15 cellular contexts compared by ENCODE assay signal in the genomic region with DNA sequence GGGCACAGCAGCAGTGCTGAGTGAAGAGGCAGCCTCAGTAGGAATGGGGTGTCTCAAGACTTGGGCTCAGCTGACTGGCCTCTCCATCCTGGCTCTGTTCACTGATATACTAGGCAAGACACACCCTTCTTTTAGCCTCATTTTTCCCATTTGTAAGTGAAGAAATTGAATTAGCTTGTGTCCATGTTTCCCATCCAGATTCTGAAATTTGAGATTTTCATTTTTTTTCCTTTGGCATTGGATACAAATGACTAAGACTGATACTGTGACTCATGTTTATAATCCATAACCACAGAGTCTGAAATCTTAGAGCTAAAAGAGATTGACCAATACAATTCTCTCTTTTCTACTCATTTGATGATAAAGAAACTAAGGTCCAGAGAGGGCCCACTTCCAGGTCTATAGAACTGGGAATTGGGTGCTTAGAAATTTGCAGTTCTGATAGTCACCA.
DNase-seq lines count a peak whose midpoint lies in the region; ATAC-seq and TF ChIP-seq lines count a peak whose summit lies in the region.
"Had no signal": no experiment of that assay in that cellular context is flagged by ENCODE, and none has a peak within 500 bp of the region (broad histone marks: within the 10 kb centered on the region; RNA-seq: fewer than 3 reads in every experiment).

No MANE protein-coding gene starts in this region.

- H2AFZ ChIP-seq in PC-3 (ENCODE audit: low read length), result no peak overlapping the region

- H3K4me1 ChIP-seq in PC-3 (ENCODE audit: insufficient read depth, low read length), result peaks cover 32% of the 10 kb centered on the region
- H3K4me1 ChIP-seq: colonic mucosa had no signal

- H3K27me3 ChIP-seq in PC-3 (ENCODE audit: low read length), result no peaks in the 10 kb centered on the region
- H3K27me3 ChIP-seq: colonic mucosa had no signal

- POLR2A ChIA-PET in PC-3 (lab: Charles Lee; ENCODE audit: unreplicated experiment), result no interaction called here

- no peaks in the 10 kb centered on the region for H3K9me3 ChIP-seq in PC-3 (ENCODE audit: low read length)
- H3K9me3 ChIP-seq: colonic mucosa had no signal

- no peak overlapping the region for H3K4me3 ChIP-seq in PC-3 (ENCODE audit: low read length)
- H3K4me3 ChIP-seq: colonic mucosa had no signal

- no peaks in the 10 kb centered on the region for H3K27me3 Mint-ChIP-seq in activated T-helper 1 cell treated with anti-CD3 and anti-CD28 coated beads, Interleukin-12 subunit alpha, Interleukin-12 subunit beta, Interleukin-2, Interleukin-4 antibody, amounts not matched to agents 30 ng/mL and 10 ng/mL and 1 ng/mL, durations not matched to agents 14 hours and 24 hours and 36 hours (ENCODE audit: insufficient read depth)
- H3K27me3 Mint-ChIP-seq in immature natural killer cell (ENCODE audit: low read depth in 3 of 3), result no peaks in the 10 kb centered on the region
- H3K27me3 Mint-ChIP-seq: CD8-positive, alpha-beta memory T cell had no signal

- intact Hi-C loops in PC-3 (cut with micrococcal nuclease), result loop anchor here (5.0 kb wide), 1 partner anchor 53 kb away; no protein-coding TSS in a partner anchor
- intact Hi-C loops in activated T-helper 1 cell treated with anti-CD3 and anti-CD28 coated beads, Interleukin-12 subunit alpha, Interleukin-12 subunit beta, Interleukin-2, Interleukin-4 antibody, amounts not matched to agents 30 ng/mL and 10 ng/mL and 1 ng/mL, durations not matched to agents 14 hours and 24 hours and 36 hours (cut with micrococcal nuclease), result no loop called here

- no peak overlapping the region for H3K27ac Mint-ChIP-seq in activated T-helper 1 cell treated with anti-CD3 and anti-CD28 coated beads, Interleukin-12 subunit alpha, Interleukin-12 subunit beta, Interleukin-2, Interleukin-4 antibody, amounts not matched to agents 30 ng/mL and 10 ng/mL and 1 ng/mL, durations not matched to agents 14 hours and 24 hours and 36 hours
- no peak overlapping the region for H3K27ac Mint-ChIP-seq in immature natural killer cell

- no peak for TF ChIP-seq CTCF in PC-3 (conservative IDR thresholded peaks at IDR 0.05; ENCODE audit: low read depth, low read length)

- peak overlapping the region; percentile 59 for H3K9ac ChIP-seq in PC-3 (ENCODE audit: low read length)

- H4K20me1 ChIP-seq in PC-3 (ENCODE audit: low read length), result no peaks in the 10 kb centered on the region

- no peak overlapping the region for H3K4me3 Mint-ChIP-seq in activated T-helper 1 cell treated with anti-CD3 and anti-CD28 coated beads, Interleukin-12 subunit alpha, Interleukin-12 subunit beta, Interleukin-2, Interleukin-4 antibody, amounts not matched to agents 30 ng/mL and 10 ng/mL and 1 ng/mL, durations not matched to agents 14 hours and 24 hours and 36 hours
- H3K4me3 Mint-ChIP-seq in immature natural killer cell, result no peak overlapping the region
- H3K4me3 Mint-ChIP-seq: CD8-positive, alpha-beta memory T cell had no signal

- H3K4me2 ChIP-seq in PC-3 (ENCODE audit: low read length), result peak overlapping the region; percentile 70

- peak; percentile 10 for DNase-seq in Daoy (ENCODE audit: low read depth)
- DNase-seq in PC-3, result peak; percentile 89
- DNase-seq in fibroblast of gingiva (ENCODE audit: low read depth), result peak; percentile 91
- DNase-seq in renal cortical epithelial cell (ENCODE audit: low read depth), result peak; percentile 33
- DNase-seq in DMS79 (lab: John Stamatoyannopoulos, UW), result no peak
- no peak for DNase-seq in activated T-helper 1 cell treated with anti-CD3 and anti-CD28 coated beads, Interleukin-12 subunit alpha, Interleukin-12 subunit beta, Interleukin-2, Interleukin-4 antibody, amounts not matched to agents 30 ng/mL and 10 ng/mL and 1 ng/mL, durations not matched to agents 14 hours and 24 hours and 36 hours (ENCODE audit: low spot score)
- no peak for DNase-seq in immature natural killer cell
- DNase-seq: activated CD4-positive, alpha-beta T cell treated with anti-CD3 and anti-CD28 coated beads, Interleukin-2, amount 50 U/mL, for 48 hours; activated gamma-delta T cell treated with Interleukin-2 at 50 U/mL for 16 hours; CD8-positive, alpha-beta memory T cell; colonic mucosa; NCI-H1930; nucleus accumbens; stimulated activated naive CD4-positive, alpha-beta T cell treated with Interleukin-2 at 50 U/mL for 16 hours had no signal

- no peaks in the 10 kb centered on the region for H3K4me1 Mint-ChIP-seq in activated T-helper 1 cell treated with anti-CD3 and anti-CD28 coated beads, Interleukin-12 subunit alpha, Interleukin-12 subunit beta, Interleukin-2, Interleukin-4 antibody, amounts not matched to agents 30 ng/mL and 10 ng/mL and 1 ng/mL, durations not matched to agents 14 hours and 24 hours and 36 hours (ENCODE audit: low read depth)
- peaks cover 10 to 17% of the 10 kb centered on the region in 2 donors for H3K4me1 Mint-ChIP-seq in immature natural killer cell
- H3K4me1 Mint-ChIP-seq: CD8-positive, alpha-beta memory T cell had no signal

- H3K36me3 ChIP-seq in PC-3 (ENCODE audit: low read depth, low read length), result no peaks in the 10 kb centered on the region
- H3K36me3 ChIP-seq: colonic mucosa had no signal

- H3K9me2 ChIP-seq in PC-3 (replicated peaks; ENCODE audit: low read length), result no peaks in the 10 kb centered on the region

- H3K79me2 ChIP-seq in PC-3 (ENCODE audit: low read length), result no peaks in the 10 kb centered on the region

- peak; percentile 91 for ATAC-seq in PC-3
- ATAC-seq in HG03460 (IDR thresholded peaks at IDR 0.05; ENCODE audit: unreplicated experiment), result no peak

- peaks cover 8% of the 10 kb centered on the region for H3F3A ChIP-seq in PC-3 (ENCODE audit: low read length, unreplicated experiment)

- peak overlapping the region; percentile 97 for H3K27ac ChIP-seq in PC-3 (ENCODE audit: low read length)
- H3K27ac ChIP-seq: colonic mucosa had no signal

- CTCF ChIA-PET in PC-3 (lab: Charles Lee), result interaction anchor here (1.4 kb wide), 1 partner anchor 114 kb away, joined by 21 read pairs; no protein-coding TSS in a partner anchor

- peaks cover 3% of the 10 kb centered on the region for H3K36me3 Mint-ChIP-seq in activated T-helper 1 cell treated with anti-CD3 and anti-CD28 coated beads, Interleukin-12 subunit alpha, Interleukin-12 subunit beta, Interleukin-2, Interleukin-4 antibody, amounts not matched to agents 30 ng/mL and 10 ng/mL and 1 ng/mL, durations not matched to agents 14 hours and 24 hours and 36 hours (ENCODE audit: low read depth)
- H3K36me3 Mint-ChIP-seq in immature natural killer cell, result peaks cover 4 to 17% (median 14%) of the 10 kb centered on the region in 3 donors

- no TSS peak for BruUV-seq in PC-3 (replicated peaks; lab: Mats Ljungman, UMichigan)

- no peaks in the 10 kb centered on the region for H3K9me3 Mint-ChIP-seq in activated T-helper 1 cell treated with anti-CD3 and anti-CD28 coated beads, Interleukin-12 subunit alpha, Interleukin-12 subunit beta, Interleukin-2, Interleukin-4 antibody, amounts not matched to agents 30 ng/mL and 10 ng/mL and 1 ng/mL, durations not matched to agents 14 hours and 24 hours and 36 hours
- no peaks in the 10 kb centered on the region for H3K9me3 Mint-ChIP-seq in immature natural killer cell
- H3K9me3 Mint-ChIP-seq: CD8-positive, alpha-beta memory T cell had no signal

Comparison
In these comparisons a context has a peak if more than half of its experiments do, and no peak if none do; other contexts are left out.
1. DNase-seq: peak in Daoy (single experiment), PC-3 (single experiment), fibroblast of gingiva (single experiment) and renal cortical epithelial cell (single experiment); none in DMS79 (single experiment), activated T-helper 1 cell treated with anti-CD3 and anti-CD28 coated beads, Interleukin-12 subunit alpha, Interleukin-12 subunit beta, Interleukin-2, Interleukin-4 antibody, amounts not matched to agents 30 ng/mL and 10 ng/mL and 1 ng/mL, durations not matched to agents 14 hours and 24 hours and 36 hours (single experiment) and immature natural killer cell (0 of 3).